In the genomic region with DNA sequence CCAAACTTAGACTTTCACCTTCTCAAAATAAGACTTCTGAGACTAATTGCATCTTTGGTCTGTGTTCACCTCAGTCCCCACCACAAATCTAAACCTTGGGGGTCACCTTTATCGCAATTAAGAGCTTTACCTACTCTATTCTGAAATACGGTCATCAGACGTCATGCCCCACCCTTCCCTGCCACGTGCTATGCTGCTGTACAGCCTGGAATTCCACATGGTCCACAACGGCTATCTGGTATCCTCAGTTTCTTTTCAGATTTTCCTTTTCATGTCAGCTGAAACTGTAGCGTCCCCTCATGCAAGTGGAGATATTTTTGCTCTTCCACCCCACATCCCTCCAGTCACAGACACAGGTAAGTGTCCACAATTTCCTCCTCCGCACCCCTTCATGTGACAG, we compare ENCODE assay signal across 26 cellular contexts.
"Had no signal": no experiment of that assay in that cellular context is flagged by ENCODE, and none has a peak within 500 bp of the region (broad histone marks: within the 10 kb centered on the region; RNA-seq: fewer than 3 reads in every experiment).

No MANE protein-coding gene starts in this region.

- DNase-seq: stimulated activated CD4-positive, alpha-beta T cell treated with anti-CD3 and anti-CD28 coated beads, Interleukin-2, amount 100 ng/mL, for 48 hours; stimulated activated CD4-positive, alpha-beta T cell treated with anti-CD3 and anti-CD28 coated beads, Interleukin-4, amount 100 ng/mL, for 1 hour; stimulated activated CD4-positive, alpha-beta T cell treated with anti-CD3 and anti-CD28 coated beads, Interleukin-4, amount 100 ng/mL, for 24 hours; stimulated activated CD4-positive, alpha-beta T cell treated with anti-CD3 and anti-CD28 coated beads, Interleukin-4, amount 100 ng/mL, for 4 hours; stimulated activated CD8-positive, alpha-beta memory T cell treated with anti-CD3 and anti-CD28 coated beads, Interleukin-4, amount 100 ng/mL, for 48 hours; stimulated activated naive B cell treated with anti-CD40 and anti-IgM and Interleukin-4, amounts not matched to agents 10 μg/mL and 1 μg/mL and 100 μg/mL, for 72 hours; stimulated activated naive CD4-positive, alpha-beta T cell; stimulated activated naive CD4-positive, alpha-beta T cell treated with Interleukin-2 at 50 U/mL for 16 hours; stimulated activated naive CD8-positive, alpha-beta T cell treated with anti-CD3 and anti-CD28 coated beads, Interleukin-15, amount 100 ng/mL, for 72 hours; stimulated activated naive CD8-positive, alpha-beta T cell treated with anti-CD3 and anti-CD28 coated beads, Interleukin-15, Interleukin-2, amounts not matched to agents 100 U/mL and 50 U/mL, for 24 hours; stomach; substantia nigra; thyroid gland; tibial artery; transverse colon; trophoblast cell; upper lobe of left lung; upper lobe of right lung; uterus had no signal

- ATAC-seq: stimulated activated effector memory CD8-positive, alpha-beta T cell treated with anti-CD3 and anti-CD28 coated beads, Interleukin-12 subunit alpha, Interleukin-12 subunit beta, amount 100 ng/mL, for 72 hours; stimulated activated memory B cell treated with anti-CD40 and anti-IgM and Interleukin-4, amounts not matched to agents 10 μg/mL and 1 μg/mL and 100 μg/mL, for 72 hours; stimulated activated naive B cell treated with anti-CD40 and anti-IgM and Interleukin-4, amounts not matched to agents 10 μg/mL and 1 μg/mL and 100 μg/mL, for 72 hours; stimulated activated naive CD8-positive, alpha-beta T cell treated with anti-CD3 and anti-CD28 coated beads, Interleukin-15, amount 100 ng/mL, for 72 hours; stimulated activated naive CD8-positive, alpha-beta T cell treated with anti-CD3 and anti-CD28 coated beads, Interleukin-15, Interleukin-2, amounts not matched to agents 100 U/mL and 50 U/mL, for 24 hours; upper lobe of right lung had no signal

- H3K9me3 ChIP-seq: stomach, suprapubic skin, thoracic aorta, thyroid gland, tibial artery, tibial nerve, transverse colon, upper lobe of left lung, upper lobe of right lung, uterus, vagina had no signal

- H3K4me1 ChIP-seq: stomach, suprapubic skin, thyroid gland, tibial artery, tibial nerve, transverse colon, upper lobe of left lung, upper lobe of right lung, uterus, vagina had no signal

- H3K27ac ChIP-seq: stomach, suprapubic skin, thoracic aorta, thyroid gland, tibial artery, tibial nerve, transverse colon, upper lobe of left lung, upper lobe of right lung, uterus, vagina had no signal

- H3K27me3 ChIP-seq: thyroid gland, tibial nerve, transverse colon, upper lobe of left lung, upper lobe of right lung, uterus, vagina had no signal

- H3K4me3 ChIP-seq: stomach, suprapubic skin, thoracic aorta, thyroid gland, tibial artery, tibial nerve, transverse colon, upper lobe of left lung, upper lobe of right lung, uterus, vagina had no signal

- H3K36me3 ChIP-seq: stomach, suprapubic skin, thoracic aorta, thyroid gland, tibial artery, tibial nerve, transverse colon, upper lobe of left lung, upper lobe of right lung, uterus, vagina had no signal

- FAIRE-seq: urothelium cell line had no signal
